8 cellular contexts compared by ENCODE assay signal in the genomic region with DNA sequence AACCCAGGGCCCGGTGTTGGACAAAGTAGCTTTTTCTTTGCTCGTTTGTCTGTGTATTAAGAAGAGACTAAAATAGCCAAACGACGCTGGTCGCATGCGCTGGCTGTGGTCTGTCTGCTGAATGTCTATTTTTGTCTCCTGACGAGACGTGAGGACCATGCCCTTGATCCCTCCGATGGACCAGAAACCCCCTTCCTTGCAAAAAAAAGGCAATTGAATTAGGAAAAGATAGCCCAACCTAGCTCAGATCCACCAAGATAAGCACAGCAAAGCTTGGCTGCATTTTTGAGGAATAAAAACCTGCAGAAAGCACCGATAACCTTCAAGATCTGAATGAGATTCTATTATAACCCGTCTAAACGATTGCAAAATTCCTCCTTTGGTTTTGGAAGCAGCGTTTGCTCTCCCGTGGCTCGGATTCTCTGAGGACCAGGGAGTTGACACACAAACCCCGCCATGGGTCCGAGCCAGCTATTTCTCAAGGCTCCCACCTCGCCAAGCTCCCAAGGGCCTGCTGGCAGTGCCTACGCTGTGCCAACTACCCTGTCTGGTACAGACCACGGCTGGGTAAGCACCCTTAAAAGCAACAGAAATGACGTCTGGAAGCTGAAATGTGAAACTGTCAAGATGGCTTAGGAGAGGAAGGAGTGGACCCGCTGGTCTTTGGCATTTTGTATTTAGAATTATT. TPM values are rescaled to one million over a fixed set of nuclear protein-coding genes. Genes with fewer than 3 reads are reported as not detected.
A peak's percentile ranks its signal among the peaks of the same experiment; 100 is the strongest.
DNase-seq lines count a peak whose midpoint lies in the region; ATAC-seq and TF ChIP-seq lines count a peak whose summit lies in the region.

No MANE protein-coding gene starts in this region.

- CTCF ChIA-PET in Panc1 (lab: Charles Lee): no interaction called here

- peak overlapping the region; percentile 76 for H3K4me2 ChIP-seq in DOHH2 (ENCODE audit: low read length)
- H3K4me2 ChIP-seq in MM.1S (ENCODE audit: low read depth, low read length): no peak overlapping the region

- H3F3A ChIP-seq in DOHH2 (ENCODE audit: control insufficient read depth, insufficient read depth): peaks cover 6% of the 10 kb centered on the region
- no peaks in the 10 kb centered on the region for H3F3A ChIP-seq in MM.1S (ENCODE audit: insufficient read depth, low read length)

- H3K36me3 ChIP-seq in DOHH2 (ENCODE audit: control insufficient read depth, low read length) (no peaks in the 10 kb centered on the region), Panc1 (ENCODE audit: control insufficient read depth, insufficient read depth, low read length) (no peaks in the 10 kb centered on the region), rectal smooth muscle tissue (ENCODE audit: control insufficient read depth, insufficient read depth, low read length) (no peaks in the 10 kb centered on the region), MM.1S (replicated peaks; ENCODE audit: insufficient read depth, low read length) (no peaks in the 10 kb centered on the region)

- H3K9me3 ChIP-seq in DOHH2 (ENCODE audit: control insufficient read depth, insufficient read depth, low read length) (no peaks in the 10 kb centered on the region), Panc1 (ENCODE audit: control insufficient read depth, insufficient read depth, low read depth, low read length) (no peaks in the 10 kb centered on the region), MM.1S (replicated peaks; ENCODE audit: insufficient read depth, low read length) (no peaks in the 10 kb centered on the region)

- ATAC-seq in Panc1: no peak

- H3K27ac ChIP-seq in DOHH2 (ENCODE audit: low read depth, low read length) (peak overlapping the region; percentile 66), Panc1 (ENCODE audit: low read length) (no peak overlapping the region), rectal smooth muscle tissue (ENCODE audit: low read depth, low read length) (no peak overlapping the region), MM.1S (ENCODE audit: low read length) (no peak overlapping the region)

- POLR2A ChIA-PET in Panc1 (lab: Charles Lee): interaction anchor here (0.6 kb wide), 1 partner anchor 94 kb away, joined by 5 read pairs; no protein-coding TSS in a partner anchor

- peaks cover 7% of the 10 kb centered on the region; the same call in 1 of the 2 replicates for H3K27me3 ChIP-seq in DOHH2 (ENCODE audit: control insufficient read depth, low read length)
- no peaks in the 10 kb centered on the region for H3K27me3 ChIP-seq in Panc1 (ENCODE audit: control insufficient read depth, insufficient read depth, low read length)
- H3K27me3 ChIP-seq in rectal smooth muscle tissue (ENCODE audit: control insufficient read depth, insufficient read depth, low read length): peaks cover 2% of the 10 kb centered on the region
- peaks cover 29% of the 10 kb centered on the region for H3K27me3 ChIP-seq in MM.1S (replicated peaks; ENCODE audit: insufficient read depth, low read length)

- DNase-seq in Panc1 (ENCODE audit: low read depth, low spot score): no peak
- peak; percentile 46 for DNase-seq in globus pallidus (ENCODE audit: low spot score)
- DNase-seq in NCI-H187 (lab: John Stamatoyannopoulos, UW): no peak
- no peak for DNase-seq in MM.1S
- no peak for DNase-seq in KG1 (lab: John Stamatoyannopoulos, UW)
- DNase-seq in NCI-H1436 (lab: John Stamatoyannopoulos, UW): no peak

- H3K9me2 ChIP-seq in DOHH2 (replicated peaks; ENCODE audit: control insufficient read depth, low read length) (no peaks in the 10 kb centered on the region), MM.1S (replicated peaks; ENCODE audit: insufficient read depth, low read length) (no peaks in the 10 kb centered on the region)

- peak overlapping the region; percentile 63 for H3K4me3 ChIP-seq in DOHH2 (ENCODE audit: low read length)
- no peak overlapping the region for H3K4me3 ChIP-seq in Panc1 (ENCODE audit: low read depth in 2 of 2, low read length in 2 of 2)
- peak overlapping the region; percentile 12 for H3K4me3 ChIP-seq in rectal smooth muscle tissue (ENCODE audit: low read length)
- H3K4me3 ChIP-seq in MM.1S (ENCODE audit: low read length): no peak overlapping the region

- intact Hi-C loops in Panc1 (cut with micrococcal nuclease; ENCODE audit: unreplicated experiment): no loop called here

- BruUV-seq in Panc1 (replicated peaks; lab: Mats Ljungman, UMichigan): TSS peak; percentile 80

- H3K79me2 ChIP-seq in DOHH2 (ENCODE audit: control insufficient read depth, low read length): no peaks in the 10 kb centered on the region
- no peaks in the 10 kb centered on the region for H3K79me2 ChIP-seq in MM.1S (ENCODE audit: low read length)

- H2AFZ ChIP-seq in MM.1S (ENCODE audit: low read length): no peak overlapping the region

- no peak overlapping the region for H3K9ac ChIP-seq in rectal smooth muscle tissue (ENCODE audit: low read length)
- no peak overlapping the region for H3K9ac ChIP-seq in MM.1S (ENCODE audit: low read length)

- H3K4me1 ChIP-seq in DOHH2 (ENCODE audit: control insufficient read depth, low read length) (peaks cover 37% of the 10 kb centered on the region), Panc1 (ENCODE audit: control insufficient read depth, insufficient read depth, low read length) (no peaks in the 10 kb centered on the region; the same call in 1 of the 2 replicates), rectal smooth muscle tissue (ENCODE audit: control insufficient read depth, insufficient read depth, low read length) (no peaks in the 10 kb centered on the region), MM.1S (ENCODE audit: low read length) (no peaks in the 10 kb centered on the region)

- H4K20me1 ChIP-seq in DOHH2 (ENCODE audit: control insufficient read depth, insufficient read depth, low read depth, low read length) (no peaks in the 10 kb centered on the region), MM.1S (ENCODE audit: insufficient read depth, low read length) (no peaks in the 10 kb centered on the region)

- TF ChIP-seq CTCF in DOHH2 (IDR thresholded peaks at IDR 0.05; ENCODE audit: low read depth, low read length, poor library complexity, severe bottlenecking) (no peak), Panc1 (IDR thresholded peaks at IDR 0.05) (no peak), MM.1S (IDR thresholded peaks at IDR 0.05; ENCODE audit: low read length) (no peak)

- in situ Hi-C loops in Panc1 (cut with HindIII; ENCODE audit: low pct_unique_long_range_greater_than_20kb, low sequenced_read_pairs): no loop called here

RNA-seq across cellular contexts. Expression of a gene that starts 17.7 kb away (rescaled TPM):
- total RNA-seq in Panc1 (2021; ENCODE audit: unreplicated experiment): 278 TPM
- polyA plus RNA-seq in Panc1 (2012; ENCODE audit: insufficient read length): 421 TPM

RNA-seq across cellular contexts. Expression of a gene that starts 55.3 kb away (rescaled TPM):
- total RNA-seq in Panc1 (2021; ENCODE audit: unreplicated experiment): 44.8 TPM
- 49.3 TPM for polyA plus RNA-seq in Panc1 (2012; ENCODE audit: insufficient read length)

RNA-seq across cellular contexts. Expression of a gene that starts 58.7 kb away (rescaled TPM):
- total RNA-seq in Panc1 (2021; ENCODE audit: unreplicated experiment): 76.9 TPM
- polyA plus RNA-seq in Panc1 (2012; ENCODE audit: insufficient read length): 84.4 TPM

Comparison
In these comparisons a context has a peak if more than half of its experiments do, and no peak if none do; other contexts are left out.
1. H3K4me3 ChIP-seq: peak in DOHH2 (single experiment) and rectal smooth muscle tissue (single experiment); none in Panc1 (0 of 2) and MM.1S (single experiment).